ENCODE assay signal across 16 cellular contexts in the genomic region with DNA sequence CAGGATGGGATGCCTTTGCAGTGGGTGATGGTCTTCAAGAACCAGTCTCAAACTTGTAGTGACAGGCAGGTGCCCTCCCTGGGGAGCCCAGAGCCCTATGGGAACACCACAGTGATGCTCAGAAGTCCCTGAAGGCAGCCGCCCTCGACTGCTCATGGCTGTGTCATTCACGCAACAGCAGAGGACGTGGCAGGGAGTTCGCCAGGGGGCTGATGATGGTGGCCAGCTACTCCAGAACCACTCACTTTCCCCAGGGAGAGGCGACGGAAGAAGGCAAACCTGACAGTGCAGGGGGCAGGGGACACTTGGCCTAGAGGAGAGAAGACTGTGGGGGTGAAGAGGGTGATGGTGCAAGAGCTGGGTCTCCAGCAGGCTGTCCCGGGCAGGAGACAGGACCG. TPM values are rescaled to one million over a fixed set of nuclear protein-coding genes. Genes with fewer than 3 reads are reported as not detected.
DNase-seq lines count a peak whose midpoint lies in the region; ATAC-seq and TF ChIP-seq lines count a peak whose summit lies in the region.
"Had no signal": no experiment of that assay in that cellular context is flagged by ENCODE, and none has a peak within 500 bp of the region (broad histone marks: within the 10 kb centered on the region; RNA-seq: fewer than 3 reads in every experiment).

No MANE protein-coding gene starts in this region.

- H3K36me3 Mint-ChIP-seq in activated CD4-positive, alpha-beta memory T cell treated with anti-CD3 and anti-CD28 coated beads for 36 hours: no peaks in the 10 kb centered on the region
- no peaks in the 10 kb centered on the region for H3K36me3 Mint-ChIP-seq in activated CD4-positive, alpha-beta memory T cell treated with anti-CD3 and anti-CD28 coated beads, Interleukin-2, amount 10 ng/mL, durations not matched to agents 7 days and 5 days (ENCODE audit: low read depth)
- H3K36me3 Mint-ChIP-seq in activated CD8-positive, alpha-beta T cell treated with anti-CD3 and anti-CD28 coated beads, Interleukin-2, amount 10 ng/mL, durations not matched to agents 7 days and 5 days (ENCODE audit: low read depth): no peaks in the 10 kb centered on the region
- H3K36me3 Mint-ChIP-seq: CD4-positive, CD25-positive, alpha-beta regulatory T cell; IgD-negative memory B cell had no signal

- H3K27ac Mint-ChIP-seq in activated CD4-positive, alpha-beta memory T cell treated with anti-CD3 and anti-CD28 coated beads for 36 hours: peak overlapping the region; percentile 20
- no peak overlapping the region for H3K27ac Mint-ChIP-seq in activated CD4-positive, alpha-beta memory T cell treated with anti-CD3 and anti-CD28 coated beads, Interleukin-2, amount 10 ng/mL, durations not matched to agents 7 days and 5 days
- H3K27ac Mint-ChIP-seq in activated CD8-positive, alpha-beta T cell treated with anti-CD3 and anti-CD28 coated beads, Interleukin-2, amount 10 ng/mL, durations not matched to agents 7 days and 5 days: peak overlapping the region; percentile 64
- H3K27ac Mint-ChIP-seq: CD4-positive, CD25-positive, alpha-beta regulatory T cell had no signal

- intact Hi-C loops in activated CD4-positive, alpha-beta memory T cell treated with anti-CD3 and anti-CD28 coated beads for 36 hours (cut with micrococcal nuclease): loop anchor here (5.0 kb wide), 1 partner anchor 90 kb away; no protein-coding TSS in a partner anchor

- no peak for TF ChIP-seq CTCF in GM12865 (IDR thresholded peaks at IDR 0.05; ENCODE audit: insufficient read depth, low read depth, low read length, missing control alignments)

- POLR2A ChIA-PET in activated CD4-positive, alpha-beta memory T cell treated with anti-CD3 and anti-CD28 coated beads for 36 hours (lab: Charles Lee): interaction anchor here (0.5 to 1.4 kb wide), 3 partner anchors 21 to 384 kb away, joined by 3 to 4 read pairs (median 4); no protein-coding TSS in a partner anchor
- POLR2A ChIA-PET in activated CD4-positive, alpha-beta memory T cell treated with anti-CD3 and anti-CD28 coated beads, Interleukin-2, amount 10 ng/mL, durations not matched to agents 7 days and 5 days (lab: Charles Lee): interaction anchor here (0.8 to 1.1 kb wide), 2 partner anchors 13 to 14 kb away, joined by 3 to 7 read pairs; a partner anchor contains a TSS
- POLR2A ChIA-PET in activated CD8-positive, alpha-beta T cell treated with anti-CD3 and anti-CD28 coated beads, Interleukin-2, amount 10 ng/mL, durations not matched to agents 7 days and 5 days (lab: Charles Lee): interaction anchor here (1.3 to 1.4 kb wide), 2 partner anchors 21 to 184 kb away, joined by 3 read pairs; no protein-coding TSS in a partner anchor

- no peak for ATAC-seq in activated CD8-positive, alpha-beta T cell treated with anti-CD3 and anti-CD28 coated beads, Interleukin-2, amount 10 ng/mL, durations not matched to agents 7 days and 5 days
- no peak for ATAC-seq in HG03460 (IDR thresholded peaks at IDR 0.05; ENCODE audit: unreplicated experiment)

- no peak overlapping the region for H3K4me3 ChIP-seq in GM12865 (ENCODE audit: low read depth, low read length)

- CTCF ChIA-PET in activated CD4-positive, alpha-beta memory T cell treated with anti-CD3 and anti-CD28 coated beads for 36 hours (lab: Charles Lee): interaction anchor here (1.3 kb wide), 1 partner anchor 76 kb away, joined by 3 read pairs; a partner anchor contains a TSS
- CTCF ChIA-PET in activated CD4-positive, alpha-beta memory T cell treated with anti-CD3 and anti-CD28 coated beads, Interleukin-2, amount 10 ng/mL, durations not matched to agents 7 days and 5 days (lab: Charles Lee): interaction anchor here (1.4 kb wide), 1 partner anchor 28 kb away, joined by 3 read pairs; no protein-coding TSS in a partner anchor
- CTCF ChIA-PET in activated CD8-positive, alpha-beta T cell treated with anti-CD3 and anti-CD28 coated beads, Interleukin-2, amount 10 ng/mL, durations not matched to agents 7 days and 5 days (lab: Charles Lee): interaction anchor here (1.0 to 4.4 kb wide), 4 partner anchors 24 to 158 kb away, joined by 3 to 24 read pairs (median 7); no protein-coding TSS in a partner anchor

- no peak overlapping the region for H3K4me3 Mint-ChIP-seq in activated CD4-positive, alpha-beta memory T cell treated with anti-CD3 and anti-CD28 coated beads for 36 hours
- no peak overlapping the region for H3K4me3 Mint-ChIP-seq in activated CD4-positive, alpha-beta memory T cell treated with anti-CD3 and anti-CD28 coated beads, Interleukin-2, amount 10 ng/mL, durations not matched to agents 7 days and 5 days
- H3K4me3 Mint-ChIP-seq in activated CD8-positive, alpha-beta T cell treated with anti-CD3 and anti-CD28 coated beads, Interleukin-2, amount 10 ng/mL, durations not matched to agents 7 days and 5 days: no peak overlapping the region
- H3K4me3 Mint-ChIP-seq: CD4-positive, CD25-positive, alpha-beta regulatory T cell had no signal

- DNase-seq in activated CD4-positive, alpha-beta memory T cell treated with anti-CD3 and anti-CD28 coated beads for 36 hours: no peak
- no peak for DNase-seq in activated CD4-positive, alpha-beta memory T cell treated with anti-CD3 and anti-CD28 coated beads, Interleukin-2, amount 10 ng/mL, durations not matched to agents 7 days and 5 days
- DNase-seq in GM12865 (ENCODE audit: low read depth) (peak; percentile 44), NCI-H774 (lab: John Stamatoyannopoulos, UW) (no peak), cerebellum (ENCODE audit: low spot score) (no peak)
- no peak for DNase-seq in activated CD8-positive, alpha-beta T cell treated with anti-CD3 and anti-CD28 coated beads, Interleukin-2, amount 10 ng/mL, durations not matched to agents 7 days and 5 days
- DNase-seq in stimulated activated CD8-positive, alpha-beta memory T cell treated with anti-CD3 and anti-CD28 coated beads, Interleukin-4, amount 100 ng/mL, for 48 hours: peak; percentile 38
- DNase-seq: Calu3; CD4-positive, CD25-positive, alpha-beta regulatory T cell; DMS79; NCI-H1048; NCI-H446; NCI-H748 treated with DMSO at 0.1 percent for 48 hours had no signal

- peaks cover 56% of the 10 kb centered on the region for H3K4me1 Mint-ChIP-seq in activated CD4-positive, alpha-beta memory T cell treated with anti-CD3 and anti-CD28 coated beads for 36 hours (ENCODE audit: low read depth)
- peaks cover 72% of the 10 kb centered on the region for H3K4me1 Mint-ChIP-seq in activated CD4-positive, alpha-beta memory T cell treated with anti-CD3 and anti-CD28 coated beads, Interleukin-2, amount 10 ng/mL, durations not matched to agents 7 days and 5 days
- H3K4me1 Mint-ChIP-seq in activated CD8-positive, alpha-beta T cell treated with anti-CD3 and anti-CD28 coated beads, Interleukin-2, amount 10 ng/mL, durations not matched to agents 7 days and 5 days (ENCODE audit: low read depth): peaks cover 53% of the 10 kb centered on the region

- no peaks in the 10 kb centered on the region for H3K9me3 Mint-ChIP-seq in activated CD4-positive, alpha-beta memory T cell treated with anti-CD3 and anti-CD28 coated beads for 36 hours
- H3K9me3 Mint-ChIP-seq in activated CD4-positive, alpha-beta memory T cell treated with anti-CD3 and anti-CD28 coated beads, Interleukin-2, amount 10 ng/mL, durations not matched to agents 7 days and 5 days: no peaks in the 10 kb centered on the region
- H3K9me3 Mint-ChIP-seq in activated CD8-positive, alpha-beta T cell treated with anti-CD3 and anti-CD28 coated beads, Interleukin-2, amount 10 ng/mL, durations not matched to agents 7 days and 5 days (ENCODE audit: insufficient read depth): no peaks in the 10 kb centered on the region
- H3K9me3 Mint-ChIP-seq: CD4-positive, CD25-positive, alpha-beta regulatory T cell; IgD-negative memory B cell had no signal

- peaks cover 9% of the 10 kb centered on the region for H3K27me3 Mint-ChIP-seq in activated CD4-positive, alpha-beta memory T cell treated with anti-CD3 and anti-CD28 coated beads for 36 hours
- no peaks in the 10 kb centered on the region for H3K27me3 Mint-ChIP-seq in activated CD4-positive, alpha-beta memory T cell treated with anti-CD3 and anti-CD28 coated beads, Interleukin-2, amount 10 ng/mL, durations not matched to agents 7 days and 5 days
- H3K27me3 Mint-ChIP-seq in activated CD8-positive, alpha-beta T cell treated with anti-CD3 and anti-CD28 coated beads, Interleukin-2, amount 10 ng/mL, durations not matched to agents 7 days and 5 days (ENCODE audit: low read depth): no peaks in the 10 kb centered on the region

RNA-seq across cellular contexts. Expression of a gene that starts 4.0 kb away (rescaled TPM):
- 10 to 100 TPM; 13.0 to 14.9 TPM for total RNA-seq in activated CD4-positive, alpha-beta memory T cell treated with anti-CD3 and anti-CD28 coated beads for 36 hours
- total RNA-seq in activated CD4-positive, alpha-beta memory T cell treated with anti-CD3 and anti-CD28 coated beads, Interleukin-2, amount 10 ng/mL, durations not matched to agents 7 days and 5 days: 10 to 100 TPM; 32.9 to 36.6 TPM
- 1 to 10 TPM; 1.4 to 1.6 TPM for total RNA-seq in activated CD8-positive, alpha-beta T cell treated with anti-CD3 and anti-CD28 coated beads, Interleukin-2, amount 10 ng/mL, durations not matched to agents 7 days and 5 days
- total RNA-seq in cerebellum: not detected
- total RNA-seq: Calu3, G401 had no signal

RNA-seq across cellular contexts. Expression of a gene that starts 11.8 kb away (rescaled TPM):
- total RNA-seq in activated CD4-positive, alpha-beta memory T cell treated with anti-CD3 and anti-CD28 coated beads for 36 hours: 1 to 10 TPM; 6.4 to 6.8 TPM
- 10 to 100 TPM in 1 of 2 experiments, 1 to 10 TPM in 1; 7.4 to 12.6 TPM for total RNA-seq in activated CD4-positive, alpha-beta memory T cell treated with anti-CD3 and anti-CD28 coated beads, Interleukin-2, amount 10 ng/mL, durations not matched to agents 7 days and 5 days
- total RNA-seq in activated CD8-positive, alpha-beta T cell treated with anti-CD3 and anti-CD28 coated beads, Interleukin-2, amount 10 ng/mL, durations not matched to agents 7 days and 5 days: not detected
- total RNA-seq in cerebellum: not detected
- total RNA-seq: Calu3, G401 had no signal

Comparison
In these comparisons a context has a peak if more than half of its experiments do, and no peak if none do; other contexts are left out.
1. DNase-seq: peak in GM12865 (single experiment) and stimulated activated CD8-positive, alpha-beta memory T cell treated with anti-CD3 and anti-CD28 coated beads, Interleukin-4, amount 100 ng/mL, for 48 hours (single experiment); none in activated CD4-positive, alpha-beta memory T cell treated with anti-CD3 and anti-CD28 coated beads for 36 hours (single experiment), activated CD4-positive, alpha-beta memory T cell treated with anti-CD3 and anti-CD28 coated beads, Interleukin-2, amount 10 ng/mL, durations not matched to agents 7 days and 5 days (single experiment), activated CD8-positive, alpha-beta T cell treated with anti-CD3 and anti-CD28 coated beads, Interleukin-2, amount 10 ng/mL, durations not matched to agents 7 days and 5 days (single experiment), NCI-H774 (single experiment) and cerebellum (single experiment).
2. RNA of a gene that starts 4.0 kb away (total RNA-seq): 32.9 to 36.6 TPM in activated CD4-positive, alpha-beta memory T cell treated with anti-CD3 and anti-CD28 coated beads, Interleukin-2, amount 10 ng/mL, durations not matched to agents 7 days and 5 days and 13.0 to 14.9 TPM in activated CD4-positive, alpha-beta memory T cell treated with anti-CD3 and anti-CD28 coated beads for 36 hours; 1.4 to 1.6 TPM in activated CD8-positive, alpha-beta T cell treated with anti-CD3 and anti-CD28 coated beads, Interleukin-2, amount 10 ng/mL, durations not matched to agents 7 days and 5 days and not detected in cerebellum (single experiment); every median in the first group is over 4 times any median in the second.